In genomic region chr5:59725393-59725768, GRCh38 we compare ENCODE assay signal across 20 cellular contexts.
DNase-seq lines count a peak whose midpoint lies in the region; ATAC-seq and TF ChIP-seq lines count a peak whose summit lies in the region.
"Had no signal": no experiment of that assay in that cellular context is flagged by ENCODE, and none has a peak within 500 bp of the region (broad histone marks: within the 10 kb centered on the region; RNA-seq: fewer than 3 reads in every experiment).

No MANE protein-coding gene starts in this region.

- no peak overlapping the region for H3K9ac ChIP-seq in smooth muscle cell (ENCODE audit: low read depth)
- H3K9ac ChIP-seq in trophoblast cell (ENCODE audit: low read length), result no peak overlapping the region

- no peak overlapping the region for H2AK5ac ChIP-seq in trophoblast cell (ENCODE audit: low read length)

- no peak overlapping the region for H3K14ac ChIP-seq in trophoblast cell (ENCODE audit: low read length)

- H3K9me3 ChIP-seq in smooth muscle cell (replicated peaks; ENCODE audit: low read depth) (no peaks in the 10 kb centered on the region), trophoblast cell (ENCODE audit: insufficient read depth, low read depth, low read length) (no peaks in the 10 kb centered on the region)

- DNase-seq in HCEC 1CT (peak; percentile 88), amniotic epithelial cell (ENCODE audit: low read depth) (peak; percentile 44), kidney glomerular epithelial cell (lab: John Stamatoyannopoulos, UW) (peak; percentile 13), smooth muscle cell (lab: John Stamatoyannopoulos, UW; ENCODE audit: unreplicated experiment) (no peak), dorsolateral prefrontal cortex (no peak), trophoblast cell (no peak)
- DNase-seq: activated CD4-positive, alpha-beta T cell treated with anti-CD3 and anti-CD28 coated beads, Interleukin-2, amount 10 ng/mL, durations not matched to agents 7 days and 5 days; activated naive CD4-positive, alpha-beta T cell treated with anti-CD3 and anti-CD28 coated beads for 36 hours; activated T-cell treated with anti-CD3 and anti-CD28 coated beads, Interleukin-2, amount 50 U/mL, for 72 hours; amygdala; cortex of kidney; glutamatergic neuron; NCI-H1092; NCI-H1930; NCI-H226; NCI-H774; retina; RPMI8226 had no signal

- no peak overlapping the region for H2BK120ac ChIP-seq in trophoblast cell (ENCODE audit: insufficient read depth, low read length, poor library complexity)

- H2BK12ac ChIP-seq in trophoblast cell (ENCODE audit: low read length), result no peak overlapping the region

- H3K36me3 ChIP-seq in smooth muscle cell (ENCODE audit: low read depth) (no peaks in the 10 kb centered on the region), trophoblast cell (ENCODE audit: control insufficient read depth in 1 of 2, insufficient read depth in 2 of 2, low read length in 2 of 2) (no peaks in the 10 kb centered on the region)

- peaks cover 5% of the 10 kb centered on the region for H3K4me1 ChIP-seq in smooth muscle cell (ENCODE audit: low read depth)
- H3K4me1 ChIP-seq in trophoblast cell (ENCODE audit: control insufficient read depth in 1 of 2, insufficient read depth in 2 of 2, low read length in 2 of 2), result no peaks in the 10 kb centered on the region

- ATAC-seq in HG03095 (IDR thresholded peaks at IDR 0.05; ENCODE audit: unreplicated experiment) (no peak), HG02623 (IDR thresholded peaks at IDR 0.05; ENCODE audit: unreplicated experiment) (no peak)
- ATAC-seq: activated T-cell treated with anti-CD3 and anti-CD28 coated beads, Interleukin-2, amount 50 U/mL, for 72 hours had no signal

- H3K79me1 ChIP-seq in trophoblast cell (ENCODE audit: low read length), result no peaks in the 10 kb centered on the region

- no peak overlapping the region for H3K4ac ChIP-seq in trophoblast cell (ENCODE audit: low read depth, low read length)

- H3K27ac ChIP-seq in smooth muscle cell (ENCODE audit: low read depth) (peak overlapping the region; percentile 55), dorsolateral prefrontal cortex (no peak overlapping the region), trophoblast cell (ENCODE audit: low read depth, low read length) (no peak overlapping the region)

- no peak overlapping the region for H4K12ac ChIP-seq in trophoblast cell (ENCODE audit: low read depth, low read length)

- H3K18ac ChIP-seq in trophoblast cell (ENCODE audit: low read length), result no peak overlapping the region

- intact Hi-C loops in dorsolateral prefrontal cortex (cut with DNase I), result no loop called here

- H4K8ac ChIP-seq in trophoblast cell (ENCODE audit: low read depth, low read length), result no peak overlapping the region

- 17% methylated on average over 1 of the region's 1 CpG for WGBS in smooth muscle cell (ENCODE audit: low lambda C conversion rate)
- WGBS in trophoblast cell (ENCODE audit: extremely low coverage, insufficient coverage, insufficient read length), result no CpG with 5 or more reads among the region's 1 CpG

- H3K4me3 ChIP-seq in smooth muscle cell (no peak overlapping the region), dorsolateral prefrontal cortex (no peak overlapping the region), trophoblast cell (ENCODE audit: low read depth, low read length) (no peak overlapping the region)

- H2BK5ac ChIP-seq in trophoblast cell (ENCODE audit: low read depth, low read length, poor library complexity), result no peak overlapping the region

- TF ChIP-seq CTCF in smooth muscle cell (IDR thresholded peaks at IDR 0.05; ENCODE audit: borderline replicate concordance, insufficient read depth, poor library complexity, severe bottlenecking), result no peak
- TF ChIP-seq CTCF in dorsolateral prefrontal cortex (IDR thresholded peaks at IDR 0.05 in 54 of 56, conservative IDR thresholded peaks at IDR 0.05 in 2 of 56; ENCODE audit: low read depth in 1 of 56, partially characterized antibody in 56 of 56), result no peak

- peaks cover 4% of the 10 kb centered on the region for H3F3A ChIP-seq in smooth muscle cell (ENCODE audit: low read depth)

- no peaks in the 10 kb centered on the region for H4K20me1 ChIP-seq in smooth muscle cell (ENCODE audit: low read depth)

- H3K23ac ChIP-seq in trophoblast cell (ENCODE audit: low read length), result no peak overlapping the region

- no peak overlapping the region for H2AFZ ChIP-seq in smooth muscle cell (ENCODE audit: low read depth)
- H2AFZ ChIP-seq in trophoblast cell (ENCODE audit: insufficient read depth, low read length, poor library complexity), result no peak overlapping the region

- H4K91ac ChIP-seq in trophoblast cell (ENCODE audit: low read depth, low read length), result no peak overlapping the region

- H3K27me3 ChIP-seq in smooth muscle cell (ENCODE audit: low read depth), result no peaks in the 10 kb centered on the region
- H3K27me3 ChIP-seq in dorsolateral prefrontal cortex, result no peaks in the 10 kb centered on the region
- no peaks in the 10 kb centered on the region for H3K27me3 ChIP-seq in trophoblast cell (ENCODE audit: insufficient read depth, low read length)

- no peaks in the 10 kb centered on the region for H3K79me2 ChIP-seq in smooth muscle cell (ENCODE audit: low read depth)
- H3K79me2 ChIP-seq in trophoblast cell (ENCODE audit: control insufficient read depth, insufficient read depth, low read length, poor library complexity), result no peaks in the 10 kb centered on the region

- peak overlapping the region; percentile 71 for H3K4me2 ChIP-seq in smooth muscle cell
- no peak overlapping the region for H3K4me2 ChIP-seq in trophoblast cell (ENCODE audit: low read length)

Comparison
In these comparisons a context has a peak if more than half of its experiments do, and no peak if none do; other contexts are left out.
1. DNase-seq: peak in HCEC 1CT (single experiment), amniotic epithelial cell (single experiment) and kidney glomerular epithelial cell (single experiment); none in smooth muscle cell (single experiment), dorsolateral prefrontal cortex (0 of 10) and trophoblast cell (0 of 2).